Comparison of ENCODE assay signal across 16 cellular contexts in genomic region chr18:68937204-68937603, GRCh38.
DNase-seq lines count a peak whose midpoint lies in the region; ATAC-seq and TF ChIP-seq lines count a peak whose summit lies in the region.
"Had no signal": no experiment of that assay in that cellular context is flagged by ENCODE, and none has a peak within 500 bp of the region (broad histone marks: within the 10 kb centered on the region; RNA-seq: fewer than 3 reads in every experiment).

No MANE protein-coding gene starts in this region.

- H2BK15ac ChIP-seq in mesenchymal stem cell (ENCODE audit: low read depth, poor library complexity, severe bottlenecking) = no peak overlapping the region

- H3K27ac ChIP-seq in KMS-11 = peak overlapping the region; percentile 34; the same call in 1 of the 2 replicates
- no peak overlapping the region for H3K27ac ChIP-seq in mesenchymal stem cell (ENCODE audit: low read length, poor library complexity, severe bottlenecking)
- H3K27ac ChIP-seq: A549, gastrocnemius medialis, ovary, tibial artery had no signal

- no peak overlapping the region for H4K8ac ChIP-seq in mesenchymal stem cell (ENCODE audit: low read length)

- H3K36me3 ChIP-seq in KMS-11 (ENCODE audit: insufficient read depth) (no peaks in the 10 kb centered on the region), mesenchymal stem cell (ENCODE audit: control insufficient read depth in 1 of 2, insufficient read depth in 2 of 2, low read depth in 1 of 2, low read length in 2 of 2) (no peaks in the 10 kb centered on the region)
- H3K36me3 ChIP-seq: gastrocnemius medialis, ovary, tibial artery had no signal

- H4K20me1 ChIP-seq in KMS-11 (ENCODE audit: insufficient read depth) = no peaks in the 10 kb centered on the region

- ATAC-seq in GM18498 (IDR thresholded peaks at IDR 0.05; ENCODE audit: unreplicated experiment) (peak; percentile 78), GM19397 (IDR thresholded peaks at IDR 0.05; ENCODE audit: unreplicated experiment) (peak; percentile 58), HG02938 (IDR thresholded peaks at IDR 0.05; ENCODE audit: unreplicated experiment) (peak; percentile 76)
- ATAC-seq: A549, gastrocnemius medialis, left ventricle myocardium superior had no signal

- 34% methylated on average over 3 of the region's 3 CpGs for WGBS in mesenchymal stem cell

- no peak overlapping the region for H3K4me3 ChIP-seq in KMS-11 (IDR thresholded peaks at IDR 0.05; ENCODE audit: insufficient read depth, low read depth, low read length)
- no peak overlapping the region for H3K4me3 ChIP-seq in mesenchymal stem cell (ENCODE audit: insufficient read depth in 1 of 2, low read depth in 1 of 2, low read length in 2 of 2)
- H3K4me3 ChIP-seq: A549, gastrocnemius medialis, ovary, tibial artery had no signal

- H2BK12ac ChIP-seq in mesenchymal stem cell (ENCODE audit: low read length in 2 of 2) = no peak overlapping the region

- H3K23ac ChIP-seq in mesenchymal stem cell (ENCODE audit: low read length in 2 of 2) = no peak overlapping the region

- H3K4me2 ChIP-seq in KMS-11 (no peak overlapping the region; the same call in 1 of the 2 replicates), mesenchymal stem cell (ENCODE audit: low read length, poor library complexity, severe bottlenecking) (no peak overlapping the region)
- H3K4me2 ChIP-seq: A549 had no signal

- no peak overlapping the region for H2BK5ac ChIP-seq in mesenchymal stem cell (ENCODE audit: low read depth, low read length, poor library complexity, severe bottlenecking)

- H3K4me1 ChIP-seq in KMS-11 (ENCODE audit: low read depth, poor library complexity, severe bottlenecking) (peaks cover 13% of the 10 kb centered on the region), mesenchymal stem cell (ENCODE audit: control insufficient read depth, insufficient read depth, low read depth, low read length) (no peaks in the 10 kb centered on the region)
- H3K4me1 ChIP-seq: A549, gastrocnemius medialis, tibial artery had no signal

- no peak overlapping the region for H3K18ac ChIP-seq in mesenchymal stem cell (ENCODE audit: low read depth in 1 of 2, low read length in 2 of 2)

- H3K79me1 ChIP-seq in mesenchymal stem cell (replicated peaks; ENCODE audit: low read length, poor library complexity, severe bottlenecking) = no peaks in the 10 kb centered on the region

- H4K91ac ChIP-seq in mesenchymal stem cell (ENCODE audit: low read length) = no peak overlapping the region

- H2BK120ac ChIP-seq in mesenchymal stem cell (ENCODE audit: low read depth, low read length) = no peak overlapping the region

- no peaks in the 10 kb centered on the region for H3K79me2 ChIP-seq in KMS-11 (ENCODE audit: insufficient read depth, low read depth)

- no peak overlapping the region for H3K4ac ChIP-seq in mesenchymal stem cell (ENCODE audit: low read depth in 1 of 2, low read length in 2 of 2)

- DNase-seq in mesenchymal stem cell (no peak), dedifferentiated amniotic fluid mesenchymal stem cell (ENCODE audit: extremely low spot score) (no peak), NCI-H1417 treated with DMSO at 0.1 percent for 48 hours (lab: John Stamatoyannopoulos, UW) (no peak)
- DNase-seq in activated naive CD4-positive, alpha-beta T cell treated with Interleukin-2 at 50 U/mL for 16 hours = no peak
- DNase-seq: activated B cell treated with CpG ODN at 0.5 μM for 24 hours, gastrocnemius medialis, IMR-90, left ventricle myocardium superior, ovary, SHP77, tibial artery had no signal

- H3K9ac ChIP-seq in KMS-11 = no peak overlapping the region
- H3K9ac ChIP-seq in mesenchymal stem cell (ENCODE audit: low read length) = no peak overlapping the region

- H3K9me3 ChIP-seq in mesenchymal stem cell (ENCODE audit: control insufficient read depth, low read length) = no peaks in the 10 kb centered on the region
- H3K9me3 ChIP-seq: A549, gastrocnemius medialis, ovary, tibial artery had no signal

- H3K14ac ChIP-seq in mesenchymal stem cell (ENCODE audit: low read length in 2 of 2) = no peak overlapping the region

- H2AFZ ChIP-seq in KMS-11 (ENCODE audit: low read depth) (no peak overlapping the region), mesenchymal stem cell (ENCODE audit: low read depth, low read length) (no peak overlapping the region)

- H2AK5ac ChIP-seq in mesenchymal stem cell (ENCODE audit: low read length, severe bottlenecking) = no peak overlapping the region

- no peaks in the 10 kb centered on the region for H3K27me3 ChIP-seq in KMS-11 (ENCODE audit: insufficient read depth, low read depth)
- H3K27me3 ChIP-seq in mesenchymal stem cell (ENCODE audit: control insufficient read depth in 1 of 2, insufficient read depth in 1 of 2, low read length in 2 of 2) = no peaks in the 10 kb centered on the region
- H3K27me3 ChIP-seq: gastrocnemius medialis, ovary, tibial artery had no signal

- TF ChIP-seq CTCF in KMS-11 (conservative IDR thresholded peaks at IDR 0.05; ENCODE audit: low read depth, low read length) = no peak
